ENCODE assay signal across 9 cellular contexts in genomic region chr3:46971151-46971550, GRCh38. TPM values are rescaled to one million over a fixed set of nuclear protein-coding genes. Genes with fewer than 3 reads are reported as not detected.
DNase-seq lines count a peak whose midpoint lies in the region; ATAC-seq and TF ChIP-seq lines count a peak whose summit lies in the region.
"Had no signal": no experiment of that assay in that cellular context is flagged by ENCODE, and none has a peak within 500 bp of the region (broad histone marks: within the 10 kb centered on the region; RNA-seq: fewer than 3 reads in every experiment).

No MANE protein-coding gene starts in this region.

- intact Hi-C loops in activated CD4-positive, alpha-beta T cell treated with anti-CD3 and anti-CD28 coated beads for 36 hours (cut with DNase I, micrococcal nuclease): no loop called here
- intact Hi-C loops in left lung (cut with DNase I): no loop called here

- peaks cover 12 to 93% of the 10 kb centered on the region in 2 donors for H3K4me1 ChIP-seq in left lung
- no peaks in the 10 kb centered on the region for H3K4me1 ChIP-seq in smooth muscle cell (ENCODE audit: low read depth)

- H3K9ac ChIP-seq in smooth muscle cell (ENCODE audit: low read depth): no peak overlapping the region

- no peak overlapping the region for H3K4me3 Mint-ChIP-seq in activated CD4-positive, alpha-beta T cell treated with anti-CD3 and anti-CD28 coated beads for 36 hours
- peak overlapping the region; percentile 71 for H3K4me3 Mint-ChIP-seq in activated CD8-positive, alpha-beta T cell treated with anti-CD3 and anti-CD28 coated beads, Interleukin-2, amount 10 ng/mL, durations not matched to agents 7 days and 5 days
- H3K4me3 Mint-ChIP-seq in stimulated activated naive B cell treated with anti-CD40 and anti-IgM and Interleukin-4, amounts not matched to agents 10 μg/mL and 1 μg/mL and 100 μg/mL, for 72 hours: peak overlapping the region; percentile 10 to 76

- H3K27me3 Mint-ChIP-seq in activated CD4-positive, alpha-beta T cell treated with anti-CD3 and anti-CD28 coated beads for 36 hours: no peaks in the 10 kb centered on the region
- H3K27me3 Mint-ChIP-seq in activated CD8-positive, alpha-beta T cell treated with anti-CD3 and anti-CD28 coated beads, Interleukin-2, amount 10 ng/mL, durations not matched to agents 7 days and 5 days (ENCODE audit: low read depth): no peaks in the 10 kb centered on the region
- no peaks in the 10 kb centered on the region for H3K27me3 Mint-ChIP-seq in stimulated activated naive B cell treated with anti-CD40 and anti-IgM and Interleukin-4, amounts not matched to agents 10 μg/mL and 1 μg/mL and 100 μg/mL, for 72 hours

- ATAC-seq in activated CD4-positive, alpha-beta T cell treated with anti-CD3 and anti-CD28 coated beads for 36 hours: no peak
- ATAC-seq in activated CD8-positive, alpha-beta T cell treated with anti-CD3 and anti-CD28 coated beads, Interleukin-2, amount 10 ng/mL, durations not matched to agents 7 days and 5 days: no peak
- ATAC-seq in left lung (no peak), HG03520 (IDR thresholded peaks at IDR 0.05; ENCODE audit: unreplicated experiment) (no peak), HG02973 (IDR thresholded peaks at IDR 0.05; ENCODE audit: unreplicated experiment) (no peak)
- ATAC-seq in stimulated activated naive B cell treated with anti-CD40 and anti-IgM and Interleukin-4, amounts not matched to agents 10 μg/mL and 1 μg/mL and 100 μg/mL, for 72 hours (replicated peaks): no peak

- H3K27me3 ChIP-seq in left lung (no peaks in the 10 kb centered on the region), smooth muscle cell (ENCODE audit: low read depth) (no peaks in the 10 kb centered on the region)

- H3K27ac ChIP-seq in left lung: peak overlapping the region; percentile 1 to 67
- H3K27ac ChIP-seq in smooth muscle cell (ENCODE audit: low read depth): no peak overlapping the region

- peaks cover 90% of the 10 kb centered on the region for H3K4me1 Mint-ChIP-seq in activated CD4-positive, alpha-beta T cell treated with anti-CD3 and anti-CD28 coated beads for 36 hours
- peaks cover 87% of the 10 kb centered on the region for H3K4me1 Mint-ChIP-seq in activated CD8-positive, alpha-beta T cell treated with anti-CD3 and anti-CD28 coated beads, Interleukin-2, amount 10 ng/mL, durations not matched to agents 7 days and 5 days (ENCODE audit: low read depth)
- H3K4me1 Mint-ChIP-seq in stimulated activated naive B cell treated with anti-CD40 and anti-IgM and Interleukin-4, amounts not matched to agents 10 μg/mL and 1 μg/mL and 100 μg/mL, for 72 hours: peaks cover 66 to 88% of the 10 kb centered on the region in 2 donors

- H3K9me3 Mint-ChIP-seq in activated CD4-positive, alpha-beta T cell treated with anti-CD3 and anti-CD28 coated beads for 36 hours (ENCODE audit: low read depth): no peaks in the 10 kb centered on the region
- H3K9me3 Mint-ChIP-seq in activated CD8-positive, alpha-beta T cell treated with anti-CD3 and anti-CD28 coated beads, Interleukin-2, amount 10 ng/mL, durations not matched to agents 7 days and 5 days (ENCODE audit: insufficient read depth): no peaks in the 10 kb centered on the region
- no peaks in the 10 kb centered on the region for H3K9me3 Mint-ChIP-seq in stimulated activated naive B cell treated with anti-CD40 and anti-IgM and Interleukin-4, amounts not matched to agents 10 μg/mL and 1 μg/mL and 100 μg/mL, for 72 hours

- H3K79me2 ChIP-seq in smooth muscle cell (ENCODE audit: low read depth): peaks cover 93% of the 10 kb centered on the region

- CTCF ChIA-PET in activated CD4-positive, alpha-beta T cell treated with anti-CD3 and anti-CD28 coated beads for 36 hours (lab: Charles Lee): no interaction called here
- CTCF ChIA-PET in activated CD8-positive, alpha-beta T cell treated with anti-CD3 and anti-CD28 coated beads, Interleukin-2, amount 10 ng/mL, durations not matched to agents 7 days and 5 days (lab: Charles Lee): interaction anchor here (1.0 kb wide), 1 partner anchor 49 kb away, joined by 3 read pairs; no protein-coding TSS in a partner anchor

- no peaks in the 10 kb centered on the region for H3F3A ChIP-seq in smooth muscle cell (ENCODE audit: low read depth)

- H3K4me3 ChIP-seq in left lung (no peak overlapping the region), smooth muscle cell (no peak overlapping the region)

- H3K9me3 ChIP-seq in left lung: no peaks in the 10 kb centered on the region
- H3K9me3 ChIP-seq in smooth muscle cell (replicated peaks; ENCODE audit: low read depth): no peaks in the 10 kb centered on the region

- H3K4me2 ChIP-seq in smooth muscle cell: no peak overlapping the region

- no peaks in the 10 kb centered on the region for H3K36me3 ChIP-seq in left lung
- H3K36me3 ChIP-seq in smooth muscle cell (ENCODE audit: low read depth): no peaks in the 10 kb centered on the region

- WGBS in smooth muscle cell (ENCODE audit: low lambda C conversion rate): 86% methylated on average over 6 of the region's 6 CpGs

- peak overlapping the region; percentile 62 for H3K27ac Mint-ChIP-seq in activated CD4-positive, alpha-beta T cell treated with anti-CD3 and anti-CD28 coated beads for 36 hours
- peak overlapping the region; percentile 71 for H3K27ac Mint-ChIP-seq in activated CD8-positive, alpha-beta T cell treated with anti-CD3 and anti-CD28 coated beads, Interleukin-2, amount 10 ng/mL, durations not matched to agents 7 days and 5 days
- peak overlapping the region; percentile 62 for H3K27ac Mint-ChIP-seq in stimulated activated naive B cell treated with anti-CD40 and anti-IgM and Interleukin-4, amounts not matched to agents 10 μg/mL and 1 μg/mL and 100 μg/mL, for 72 hours

- H3K36me3 Mint-ChIP-seq in activated CD4-positive, alpha-beta T cell treated with anti-CD3 and anti-CD28 coated beads for 36 hours (ENCODE audit: low read depth): peaks cover 31% of the 10 kb centered on the region
- H3K36me3 Mint-ChIP-seq in activated CD8-positive, alpha-beta T cell treated with anti-CD3 and anti-CD28 coated beads, Interleukin-2, amount 10 ng/mL, durations not matched to agents 7 days and 5 days (ENCODE audit: low read depth): peaks cover 62% of the 10 kb centered on the region
- H3K36me3 Mint-ChIP-seq in stimulated activated naive B cell treated with anti-CD40 and anti-IgM and Interleukin-4, amounts not matched to agents 10 μg/mL and 1 μg/mL and 100 μg/mL, for 72 hours: peaks cover 49 to 67% of the 10 kb centered on the region in 2 donors

- POLR2A ChIA-PET in activated CD4-positive, alpha-beta T cell treated with anti-CD3 and anti-CD28 coated beads for 36 hours (lab: Charles Lee): no interaction called here
- POLR2A ChIA-PET in activated CD8-positive, alpha-beta T cell treated with anti-CD3 and anti-CD28 coated beads, Interleukin-2, amount 10 ng/mL, durations not matched to agents 7 days and 5 days (lab: Charles Lee): interaction anchor here (0.6 to 1.3 kb wide), 4 partner anchors 9 to 23 kb away, joined by 3 to 5 read pairs (median 4); partner anchors contain the start of gene NBEAL2

- peaks cover 94% of the 10 kb centered on the region for H4K20me1 ChIP-seq in smooth muscle cell (ENCODE audit: low read depth)

- TF ChIP-seq CTCF in left lung (IDR thresholded peaks at IDR 0.05) (no peak), smooth muscle cell (IDR thresholded peaks at IDR 0.05; ENCODE audit: borderline replicate concordance, insufficient read depth, poor library complexity, severe bottlenecking) (no peak)

- no peak for DNase-seq in activated CD4-positive, alpha-beta T cell treated with anti-CD3 and anti-CD28 coated beads for 36 hours
- no peak for DNase-seq in activated CD4-positive, alpha-beta T cell treated with anti-CD3 and anti-CD28 coated beads, Interleukin-2, amount 50 U/mL, for 1 hour
- DNase-seq in activated CD8-positive, alpha-beta T cell treated with anti-CD3 and anti-CD28 coated beads, Interleukin-2, amount 10 ng/mL, durations not matched to agents 7 days and 5 days: no peak
- peak in 1 of 2 donors; percentile 15 for DNase-seq in left lung
- no peak for DNase-seq in stimulated activated naive B cell treated with anti-CD40 and anti-IgM and Interleukin-4, amounts not matched to agents 10 μg/mL and 1 μg/mL and 100 μg/mL, for 72 hours
- no peak for DNase-seq in smooth muscle cell (lab: John Stamatoyannopoulos, UW; ENCODE audit: unreplicated experiment)
- DNase-seq: NCI-H524 treated with DMSO at 0.1 percent for 48 hours had no signal

- H2AFZ ChIP-seq in smooth muscle cell (ENCODE audit: low read depth): no peak overlapping the region

RNA-seq across cellular contexts. Expression of gene CCDC12, which starts 5.4 kb away (rescaled TPM):
- 10 to 100 TPM; 45.4 to 47.8 TPM for total RNA-seq in activated CD4-positive, alpha-beta T cell treated with anti-CD3 and anti-CD28 coated beads for 36 hours
- total RNA-seq in activated CD8-positive, alpha-beta T cell treated with anti-CD3 and anti-CD28 coated beads, Interleukin-2, amount 10 ng/mL, durations not matched to agents 7 days and 5 days: 10 to 100 TPM; 59.4 to 62.2 TPM
- 10 to 100 TPM; 34.7 to 43.7 TPM for total RNA-seq in left lung
- total RNA-seq in smooth muscle cell: 12.5 and 23.9 TPM in 2 replicates
- 52.4 and 69.0 TPM in 2 replicates for polyA plus RNA-seq in smooth muscle cell

RNA-seq across cellular contexts. Expression of gene NBEAL2, which starts 8.3 kb away (rescaled TPM):
- 10 to 100 TPM; 83.4 to 84.9 TPM for total RNA-seq in activated CD4-positive, alpha-beta T cell treated with anti-CD3 and anti-CD28 coated beads for 36 hours
- 100 to 1,000 TPM; 206 to 212 TPM for total RNA-seq in activated CD8-positive, alpha-beta T cell treated with anti-CD3 and anti-CD28 coated beads, Interleukin-2, amount 10 ng/mL, durations not matched to agents 7 days and 5 days
- total RNA-seq in left lung: 100 to 1,000 TPM in 1 of 2 donors, 10 to 100 TPM in 1; 99.6 to 148 TPM
- total RNA-seq in smooth muscle cell: 11.0 and 11.9 TPM in 2 replicates
- 4.1 and 26.8 TPM in 2 replicates for polyA plus RNA-seq in smooth muscle cell
